In genomic region chr10:48661441-48661840, GRCh38 we compare ENCODE assay signal across 31 cellular contexts. TPM values are rescaled to one million over a fixed set of nuclear protein-coding genes. Genes with fewer than 3 reads are reported as not detected.
"Had no signal": no experiment of that assay in that cellular context is flagged by ENCODE, and none has a peak within 500 bp of the region (broad histone marks: within the 10 kb centered on the region; RNA-seq: fewer than 3 reads in every experiment).

No MANE protein-coding gene starts in this region.

- H3K4me3 ChIP-seq: adrenal gland, body of pancreas, breast epithelium, SJCRH30, SK-N-MC had no signal

- H3K4me1 ChIP-seq: breast epithelium, SJCRH30 had no signal

- H3K9me3 ChIP-seq: adrenal gland, body of pancreas, breast epithelium, SJCRH30 had no signal

- DNase-seq: activated CD4-positive, alpha-beta memory T cell treated with anti-CD3 and anti-CD28 coated beads for 36 hours; activated CD4-positive, alpha-beta T cell treated with anti-CD3 and anti-CD28 coated beads, Interleukin-2, amount 50 U/mL, for 1 hour; activated CD8-positive, alpha-beta memory T cell treated with anti-CD3 and anti-CD28 coated beads, Interleukin-2, amount 50 U/mL, for 4 hours; activated gamma-delta T cell treated with Interleukin-2 at 50 U/mL for 16 hours; activated naive CD4-positive, alpha-beta T cell treated with anti-CD3 and anti-CD28 coated beads for 36 hours; activated T-cell treated with anti-CD3 and anti-CD28 coated beads for 4 hours; activated T-cell treated with anti-CD3 and anti-CD28 coated beads, Interleukin-2, amount 50 U/mL, for 4 hours; adrenal gland; body of pancreas; KG1; MM.1S; MV-4-11; NCI-H1092; NCI-H1436 treated with DMSO at 0.1 percent for 48 hours; NCI-H1694 treated with DMSO at 0.1 percent for 48 hours; NCI-H2029; NCI-H345; NCI-H524 treated with DMSO at 0.1 percent for 48 hours; NK-92 treated with Interleukin-12 subunit alpha and Interleukin-12 subunit beta, amount 100 ng/mL, for 24 hours; Right ventricle myocardium superior; SJCRH30; T1000; WERI-Rb-1 had no signal

- H3K36me3 ChIP-seq: adrenal gland, breast epithelium, SJCRH30, WERI-Rb-1 had no signal

- H3K27me3 ChIP-seq: adrenal gland, body of pancreas, SJCRH30 had no signal

- ATAC-seq: activated naive CD4-positive, alpha-beta T cell treated with anti-CD3 and anti-CD28 coated beads, Interleukin-2, amount 50 U/mL, for 72 hours; activated T-cell treated with anti-CD3 and anti-CD28 coated beads, Interleukin-2, amount 50 U/mL, for 4 hours; body of pancreas had no signal

- H3K27ac Mint-ChIP-seq: activated CD4-positive, alpha-beta memory T cell treated with anti-CD3 and anti-CD28 coated beads for 36 hours; activated naive CD4-positive, alpha-beta T cell treated with anti-CD3 and anti-CD28 coated beads for 36 hours; activated naive CD4-positive, alpha-beta T cell treated with anti-CD3 and anti-CD28 coated beads, Interleukin-2, amount 50 U/mL, for 72 hours; activated T-helper 1 cell treated with anti-CD3 and anti-CD28 coated beads, Interleukin-12 subunit alpha, Interleukin-12 subunit beta, Interleukin-2, Interleukin-4 antibody, amounts not matched to agents 30 ng/mL and 10 ng/mL and 1 ng/mL, durations not matched to agents 14 hours and 24 hours and 36 hours had no signal

- H3K27ac ChIP-seq: adrenal gland, body of pancreas, breast epithelium, SJCRH30, SK-N-MC, WERI-Rb-1 had no signal

- H3K4me3 Mint-ChIP-seq: activated CD4-positive, alpha-beta memory T cell treated with anti-CD3 and anti-CD28 coated beads for 36 hours; activated naive CD4-positive, alpha-beta T cell treated with anti-CD3 and anti-CD28 coated beads for 36 hours; activated T-cell treated with anti-CD3 and anti-CD28 coated beads, Interleukin-2, amount 50 U/mL, for 4 hours; activated T-helper 1 cell treated with anti-CD3 and anti-CD28 coated beads, Interleukin-12 subunit alpha, Interleukin-12 subunit beta, Interleukin-2, Interleukin-4 antibody, amounts not matched to agents 30 ng/mL and 10 ng/mL and 1 ng/mL, durations not matched to agents 14 hours and 24 hours and 36 hours had no signal

- H3K36me3 Mint-ChIP-seq: activated CD4-positive, alpha-beta memory T cell treated with anti-CD3 and anti-CD28 coated beads for 36 hours had no signal

- H3K9me3 Mint-ChIP-seq: activated T-cell treated with anti-CD3 and anti-CD28 coated beads, Interleukin-2, amount 50 U/mL, for 4 hours; activated T-helper 1 cell treated with anti-CD3 and anti-CD28 coated beads, Interleukin-12 subunit alpha, Interleukin-12 subunit beta, Interleukin-2, Interleukin-4 antibody, amounts not matched to agents 30 ng/mL and 10 ng/mL and 1 ng/mL, durations not matched to agents 14 hours and 24 hours and 36 hours had no signal

RNA-seq across cellular contexts. Expression of gene WDFY4, which starts 23.2 kb away (rescaled TPM):
- total RNA-seq: activated CD4-positive, alpha-beta memory T cell treated with anti-CD3 and anti-CD28 coated beads for 36 hours; LHCN-M2; NCI-H460; SJCRH30 had no signal

RNA-seq across cellular contexts. Expression of gene ARHGAP22, which starts 56.6 kb away (rescaled TPM):
- total RNA-seq: activated CD4-positive, alpha-beta memory T cell treated with anti-CD3 and anti-CD28 coated beads for 36 hours; activated naive CD4-positive, alpha-beta T cell treated with anti-CD3 and anti-CD28 coated beads for 36 hours; activated naive CD4-positive, alpha-beta T cell treated with anti-CD3 and anti-CD28 coated beads, Interleukin-2, amount 50 U/mL, for 72 hours; SJCRH30; T-helper 1 cell treated with Interleukin-12 subunit alpha and Interleukin-12 subunit beta and Interleukin-4 antibody, amounts not matched to agents 30 ng/mL and 1 ng/mL, for 36 hours; T-helper 2 cell treated with Interferon-gamma antibody and Interleukin-4, amounts not matched to agents 100 ng/mL and 5 ng/mL, for 36 hours had no signal
